ENCODE assay signal across 8 cellular contexts in the genomic region with DNA sequence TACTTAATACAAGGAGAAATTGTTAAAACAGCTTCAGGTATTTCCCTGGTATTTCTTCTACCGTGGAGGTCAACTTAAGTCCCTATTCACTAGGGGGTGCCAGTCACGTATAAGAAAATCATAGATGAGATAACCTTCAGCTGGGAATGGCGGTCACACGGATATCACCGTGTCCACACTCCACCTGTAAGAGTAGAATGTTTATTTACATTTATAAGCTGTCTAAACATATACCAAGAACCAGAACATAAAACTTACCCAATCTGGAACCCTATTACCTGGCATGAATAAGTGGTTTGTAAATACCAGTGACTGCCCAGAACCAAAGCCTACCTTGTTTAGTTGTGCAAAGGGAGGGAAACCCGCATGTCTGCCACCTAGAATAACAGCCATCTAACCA. TPM values are rescaled to one million over a fixed set of nuclear protein-coding genes. Genes with fewer than 3 reads are reported as not detected.
DNase-seq lines count a peak whose midpoint lies in the region; ATAC-seq and TF ChIP-seq lines count a peak whose summit lies in the region.

No MANE protein-coding gene starts in this region.

- no peaks in the 10 kb centered on the region for H3K9me3 Mint-ChIP-seq in T-helper 2 cell treated with Interferon-gamma antibody and Interleukin-4, amounts not matched to agents 5 μg/mL and 100 μg/mL, for 36 hours

- no peak overlapping the region for H3K4me3 ChIP-seq in AG09309 (ENCODE audit: control insufficient read depth, low read depth, low read length)

- peak; percentile 70 for ATAC-seq in HG02798 (IDR thresholded peaks at IDR 0.05; ENCODE audit: poor library complexity, unreplicated experiment)
- no peak for ATAC-seq in HG03196 (IDR thresholded peaks at IDR 0.05; ENCODE audit: unreplicated experiment)

- no peaks in the 10 kb centered on the region for H3K36me3 Mint-ChIP-seq in T-helper 2 cell treated with Interferon-gamma antibody and Interleukin-4, amounts not matched to agents 5 μg/mL and 100 μg/mL, for 36 hours (ENCODE audit: low read depth)

- DNase-seq in AG09309 (ENCODE audit: low read depth): peak; percentile 11
- peak; percentile 92 for DNase-seq in NCI-H2029 (lab: John Stamatoyannopoulos, UW)
- peak; percentile 35 for DNase-seq in T-helper 2 cell treated with Interferon-gamma antibody and Interleukin-4, amounts not matched to agents 5 μg/mL and 100 μg/mL, for 36 hours (ENCODE audit: low spot score)
- peak; percentile 55 for DNase-seq in ecto neural progenitor cell (ENCODE audit: low spot score)
- peak; percentile 42 for DNase-seq in mucosa of gallbladder (ENCODE audit: low spot score)

- peaks cover 17% of the 10 kb centered on the region for H3K4me1 Mint-ChIP-seq in T-helper 2 cell treated with Interferon-gamma antibody and Interleukin-4, amounts not matched to agents 5 μg/mL and 100 μg/mL, for 36 hours (ENCODE audit: low read depth)

- H3K27ac Mint-ChIP-seq in T-helper 2 cell treated with Interferon-gamma antibody and Interleukin-4, amounts not matched to agents 5 μg/mL and 100 μg/mL, for 36 hours: no peak overlapping the region

- peak overlapping the region; percentile 2 for H3K4me3 Mint-ChIP-seq in T-helper 2 cell treated with Interferon-gamma antibody and Interleukin-4, amounts not matched to agents 5 μg/mL and 100 μg/mL, for 36 hours

- peaks cover 41% of the 10 kb centered on the region for H3K27me3 Mint-ChIP-seq in T-helper 2 cell treated with Interferon-gamma antibody and Interleukin-4, amounts not matched to agents 5 μg/mL and 100 μg/mL, for 36 hours (ENCODE audit: low read depth)

- TF ChIP-seq CTCF in AG09309 (IDR thresholded peaks at IDR 0.05; ENCODE audit: control insufficient read depth, insufficient read depth, low read depth, low read length, missing control alignments) (peak; percentile 48), GM12873 (IDR thresholded peaks at IDR 0.05; ENCODE audit: insufficient read depth, low read depth, low read length, missing control alignments) (peak; percentile 73)

RNA-seq across cellular contexts. Expression of gene ELOVL4, which starts 1.9 kb away (rescaled TPM):
- total RNA-seq in mucosa of gallbladder: 1.5 TPM

RNA-seq across cellular contexts. Expression of gene TTK, which starts 55.2 kb away (rescaled TPM):
- total RNA-seq in mucosa of gallbladder: 0.92 TPM

Comparison
In these comparisons a context has a peak if more than half of its experiments do, and no peak if none do; other contexts are left out.
1. DNase-seq: peak in every context shown above with its lines; median percentile 92 in NCI-H2029; 55 in ecto neural progenitor cell; 42 in mucosa of gallbladder; 35 in T-helper 2 cell treated with Interferon-gamma antibody and Interleukin-4, amounts not matched to agents 5 μg/mL and 100 μg/mL, for 36 hours; 11 in AG09309.